28 cellular contexts compared by ENCODE assay signal in genomic region chr3:183466575-183466974, GRCh38. TPM values are rescaled to one million over a fixed set of nuclear protein-coding genes. Genes with fewer than 3 reads are reported as not detected.
"Had no signal": no experiment of that assay in that cellular context is flagged by ENCODE, and none has a peak within 500 bp of the region (broad histone marks: within the 10 kb centered on the region; RNA-seq: fewer than 3 reads in every experiment).

No MANE protein-coding gene starts in this region.

- H3K27me3 Mint-ChIP-seq: activated naive CD4-positive, alpha-beta T cell treated with anti-CD3 and anti-CD28 coated beads, Interleukin-2, amount 50 U/mL, for 24 hours; activated T-helper 17 cell treated with anti-CD3 and anti-CD28 coated beads, Interleukin-2, amount 50 U/mL, for 72 hours; central memory CD8-positive, alpha-beta T cell had no signal

- H3K4me1 ChIP-seq: ascending aorta had no signal

- H3K27ac ChIP-seq: ascending aorta, cardiac muscle cell, SJCRH30, SK-N-MC had no signal

- DNase-seq: activated CD4-positive, alpha-beta T cell treated with anti-CD3 and anti-CD28 coated beads, Interleukin-2, amount 10 ng/mL, durations not matched to agents 24 days and 14 days; activated CD4-positive, alpha-beta T cell treated with anti-CD3 and anti-CD28 coated beads, Interleukin-2, amount 50 U/mL, for 4 hours; activated CD8-positive, alpha-beta T cell treated with anti-CD3 and anti-CD28 coated beads for 36 hours; activated effector memory CD4-positive, alpha-beta T cell treated with anti-CD3 and anti-CD28 coated beads, Interleukin-2, amount 50 U/mL, for 16 hours; activated naive CD4-positive, alpha-beta T cell treated with Interleukin-2 at 50 U/mL for 16 hours; activated naive CD8-positive, alpha-beta T cell treated with anti-CD3 and anti-CD28 coated beads, Interleukin-2, amount 10 ng/mL, durations not matched to agents 7 days and 5 days; activated T-cell treated with anti-CD3 and anti-CD28 coated beads, Interleukin-2, amount 50 U/mL, for 1 hour; activated T-cell treated with anti-CD3 and anti-CD28 coated beads, Interleukin-2, amount 50 U/mL, for 72 hours; amygdala; Karpas-422; NCI-H1105; NCI-H1417 treated with DMSO at 0.1 percent for 48 hours; NCI-H1694; NCI-H1930; NCI-H2081 treated with DMSO at 0.1 percent for 48 hours; NCI-H510A; NCI-H526 treated with DMSO at 0.1 percent for 48 hours; SHP77; SJCRH30; T1000 had no signal

- ATAC-seq: activated CD8-positive, alpha-beta T cell treated with anti-CD3 and anti-CD28 coated beads for 36 hours; activated T-cell treated with anti-CD3 and anti-CD28 coated beads, Interleukin-2, amount 50 U/mL, for 72 hours; activated T-helper 17 cell treated with anti-CD3 and anti-CD28 coated beads, Interleukin-2, amount 50 U/mL, for 72 hours; Panc1 had no signal

- H3K9me3 ChIP-seq: ascending aorta, SJCRH30 had no signal

- H3K27ac Mint-ChIP-seq: activated CD4-positive, alpha-beta T cell treated with anti-CD3 and anti-CD28 coated beads, Interleukin-2, amount 10 ng/mL, durations not matched to agents 24 days and 14 days; activated CD8-positive, alpha-beta T cell treated with anti-CD3 and anti-CD28 coated beads for 36 hours; activated naive CD4-positive, alpha-beta T cell treated with anti-CD3 and anti-CD28 coated beads, Interleukin-2, amount 50 U/mL, for 24 hours; activated naive CD8-positive, alpha-beta T cell treated with anti-CD3 and anti-CD28 coated beads, Interleukin-2, amount 10 ng/mL, durations not matched to agents 7 days and 5 days; activated T-cell treated with anti-CD3 and anti-CD28 coated beads, Interleukin-2, amount 50 U/mL, for 72 hours; activated T-helper 17 cell treated with anti-CD3 and anti-CD28 coated beads, Interleukin-2, amount 50 U/mL, for 72 hours had no signal

- H3K36me3 Mint-ChIP-seq: activated naive CD4-positive, alpha-beta T cell treated with anti-CD3 and anti-CD28 coated beads, Interleukin-2, amount 50 U/mL, for 24 hours; activated naive CD8-positive, alpha-beta T cell treated with anti-CD3 and anti-CD28 coated beads, Interleukin-2, amount 10 ng/mL, durations not matched to agents 7 days and 5 days had no signal

- H3K36me3 ChIP-seq: ascending aorta, cardiac muscle cell, SJCRH30 had no signal

- H3K4me3 Mint-ChIP-seq: activated CD4-positive, alpha-beta T cell treated with anti-CD3 and anti-CD28 coated beads, Interleukin-2, amount 10 ng/mL, durations not matched to agents 24 days and 14 days; activated CD8-positive, alpha-beta T cell treated with anti-CD3 and anti-CD28 coated beads for 36 hours; activated naive CD4-positive, alpha-beta T cell treated with anti-CD3 and anti-CD28 coated beads, Interleukin-2, amount 50 U/mL, for 24 hours; activated naive CD8-positive, alpha-beta T cell treated with anti-CD3 and anti-CD28 coated beads, Interleukin-2, amount 10 ng/mL, durations not matched to agents 7 days and 5 days; activated T-cell treated with anti-CD3 and anti-CD28 coated beads, Interleukin-2, amount 50 U/mL, for 72 hours; activated T-helper 17 cell treated with anti-CD3 and anti-CD28 coated beads, Interleukin-2, amount 50 U/mL, for 72 hours; central memory CD8-positive, alpha-beta T cell had no signal

- H3K27me3 ChIP-seq: ascending aorta, cardiac muscle cell, SJCRH30 had no signal

- FAIRE-seq: TTC549 had no signal

- H3K4me3 ChIP-seq: ascending aorta, cardiac muscle cell, SJCRH30, SK-N-MC had no signal

- H3K9me3 Mint-ChIP-seq: activated CD4-positive, alpha-beta T cell treated with anti-CD3 and anti-CD28 coated beads, Interleukin-2, amount 10 ng/mL, durations not matched to agents 24 days and 14 days; activated CD8-positive, alpha-beta T cell treated with anti-CD3 and anti-CD28 coated beads for 36 hours; activated naive CD4-positive, alpha-beta T cell treated with anti-CD3 and anti-CD28 coated beads, Interleukin-2, amount 50 U/mL, for 24 hours; activated naive CD8-positive, alpha-beta T cell treated with anti-CD3 and anti-CD28 coated beads, Interleukin-2, amount 10 ng/mL, durations not matched to agents 7 days and 5 days; activated T-cell treated with anti-CD3 and anti-CD28 coated beads, Interleukin-2, amount 50 U/mL, for 72 hours; activated T-helper 17 cell treated with anti-CD3 and anti-CD28 coated beads, Interleukin-2, amount 50 U/mL, for 72 hours; central memory CD8-positive, alpha-beta T cell had no signal

RNA-seq across cellular contexts. Expression of gene MCF2L2, which starts 38.2 kb away (rescaled TPM):
- total RNA-seq: ascending aorta had no signal
